ENCODE assay signal across 21 cellular contexts in the genomic region with DNA sequence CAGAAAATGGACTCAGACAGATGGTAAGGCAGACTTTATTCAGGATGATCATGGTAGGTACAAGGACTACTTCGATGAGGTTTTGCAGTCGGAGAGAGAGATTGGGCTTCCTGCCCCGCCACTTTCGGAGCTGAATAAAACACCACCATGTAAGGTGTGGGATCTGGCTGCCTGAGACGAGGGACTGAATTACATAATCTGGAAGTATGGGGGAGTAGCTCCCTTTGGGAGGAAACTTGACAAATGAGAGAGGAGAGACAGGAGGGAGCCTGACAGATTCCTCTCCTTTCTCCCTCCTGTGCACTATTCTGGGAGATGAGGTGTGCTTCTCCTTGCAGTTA.
DNase-seq lines count a peak whose midpoint lies in the region; ATAC-seq and TF ChIP-seq lines count a peak whose summit lies in the region.
"Had no signal": no experiment of that assay in that cellular context is flagged by ENCODE, and none has a peak within 500 bp of the region (broad histone marks: within the 10 kb centered on the region; RNA-seq: fewer than 3 reads in every experiment).

No MANE protein-coding gene starts in this region.

- peak overlapping the region; percentile 65 for H3K27ac ChIP-seq in cingulate gyrus (ENCODE audit: low read depth, low read length)
- no peak overlapping the region for H3K27ac ChIP-seq in lower lobe of right lung
- H3K27ac ChIP-seq: BLaER1 treated with 17β-estradiol and CSF1 and Interleukin-3, amounts not matched to agents 10 nM and 100 nM; GM23248; HL-60 had no signal

- H3K9me3 ChIP-seq in T-helper 17 cell (ENCODE audit: control insufficient read depth, low read length, poor library complexity, severe bottlenecking) (no peaks in the 10 kb centered on the region), lower lobe of right lung (no peaks in the 10 kb centered on the region)
- H3K9me3 ChIP-seq: HAP-1 had no signal

- no peak for TF ChIP-seq CTCF in lower lobe of right lung (IDR thresholded peaks at IDR 0.05)

- ATAC-seq in T-helper 17 cell (no peak), lower lobe of right lung (no peak)
- ATAC-seq: GM12878 had no signal

- H3K27me3 Mint-ChIP-seq in T-helper 17 cell = peaks cover 7% of the 10 kb centered on the region
- H3K27me3 Mint-ChIP-seq: CD8-positive, alpha-beta memory T cell had no signal

- intact Hi-C loops in lower lobe of right lung (cut with DNase I) = no loop called here

- H3K4me1 Mint-ChIP-seq in T-helper 17 cell = peaks cover 27% of the 10 kb centered on the region

- H3K36me3 ChIP-seq in lower lobe of right lung = no peaks in the 10 kb centered on the region
- H3K36me3 ChIP-seq: HAP-1 had no signal

- H3K4me1 ChIP-seq in lower lobe of right lung = no peaks in the 10 kb centered on the region
- H3K4me1 ChIP-seq: HAP-1 had no signal

- peaks cover 3% of the 10 kb centered on the region for H3K36me3 Mint-ChIP-seq in T-helper 17 cell (ENCODE audit: low read depth)
- H3K36me3 Mint-ChIP-seq: CD8-positive, alpha-beta memory T cell had no signal

- H3K4me3 Mint-ChIP-seq in T-helper 17 cell = no peak overlapping the region
- H3K4me3 Mint-ChIP-seq: B cell had no signal

- H3K27ac Mint-ChIP-seq in T-helper 17 cell = peak overlapping the region; percentile 22
- H3K27ac Mint-ChIP-seq: B cell had no signal

- no peak for DNase-seq in T-helper 17 cell
- peak; percentile 60 for DNase-seq in occipital lobe (lab: John Stamatoyannopoulos, UW)
- DNase-seq in CD1c-positive myeloid dendritic cell (ENCODE audit: extremely low spot score) = no peak
- no peak for DNase-seq in lower lobe of right lung
- no peak for DNase-seq in iPS-NIHi11 (ENCODE audit: low spot score)
- DNase-seq in cerebellum (ENCODE audit: low spot score) = no peak
- DNase-seq: 8988T; CD4-positive, CD25-positive, alpha-beta regulatory T cell; CD8-positive, alpha-beta memory T cell; COR-L47; DMS 273 treated with DMSO at 0.1 percent for 48 hours; DMS53; DND-41; EL; GM23248 had no signal

- H3K27me3 ChIP-seq in lower lobe of right lung (ENCODE audit: low read depth) = no peaks in the 10 kb centered on the region
- H3K27me3 ChIP-seq: BLaER1 treated with 17β-estradiol and CSF1 and Interleukin-3, amounts not matched to agents 10 nM and 100 nM had no signal

- no peak overlapping the region for H3K4me3 ChIP-seq in lower lobe of right lung
- H3K4me3 ChIP-seq: BLaER1 treated with 17β-estradiol and CSF1 and Interleukin-3, amounts not matched to agents 10 nM and 100 nM; GM12878; GM23248; HAP-1 had no signal
